ENCODE assay signal across 22 cellular contexts in the genomic region with DNA sequence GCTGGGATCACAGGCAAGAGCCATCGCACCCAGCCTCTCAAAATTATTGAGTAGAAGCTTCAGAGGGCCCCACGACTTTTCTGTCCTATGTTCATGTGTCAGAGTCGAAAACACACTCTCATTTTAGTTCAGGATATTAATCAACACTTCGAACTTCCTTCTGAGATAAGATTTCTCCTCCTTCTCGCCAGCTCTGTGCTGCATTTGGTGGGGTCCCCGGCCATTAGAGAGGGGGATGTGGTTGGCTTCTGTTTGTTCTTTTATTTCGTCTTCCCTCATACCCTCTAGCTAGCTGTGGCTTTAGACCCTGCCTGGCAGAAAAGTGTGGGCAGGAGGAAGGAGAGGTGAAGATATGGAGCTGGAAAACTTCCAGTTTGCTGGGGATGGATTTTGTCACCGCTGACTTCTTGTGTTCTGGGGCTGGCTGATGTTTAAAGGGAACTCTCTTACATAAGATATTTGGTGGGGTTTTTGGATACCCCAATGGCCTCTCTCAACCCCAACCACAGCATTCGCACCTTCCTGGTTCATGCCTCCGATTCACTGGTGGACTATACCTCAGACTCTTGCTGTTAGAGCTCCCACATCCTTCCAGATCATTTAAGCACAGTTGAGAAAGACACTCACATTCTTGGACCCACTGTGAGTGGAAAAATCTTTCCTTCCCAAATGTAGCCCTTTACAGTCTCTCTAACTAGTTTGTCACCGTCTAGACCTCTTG.
"Had no signal": no experiment of that assay in that cellular context is flagged by ENCODE, and none has a peak within 500 bp of the region (broad histone marks: within the 10 kb centered on the region; RNA-seq: fewer than 3 reads in every experiment).

No MANE protein-coding gene starts in this region.

- H3K4me3 Mint-ChIP-seq: activated T-cell treated with anti-CD3 and anti-CD28 coated beads, Interleukin-2, amount 50 U/mL, for 4 hours; nephron progenitor cell; T-helper 2 cell treated with Interferon-gamma antibody and Interleukin-4, amounts not matched to agents 5 μg/mL and 100 μg/mL, for 36 hours had no signal

- H3K9me3 Mint-ChIP-seq: activated T-cell treated with anti-CD3 and anti-CD28 coated beads, Interleukin-2, amount 50 U/mL, for 4 hours; nephron progenitor cell; T-helper 2 cell treated with Interferon-gamma antibody and Interleukin-4, amounts not matched to agents 5 μg/mL and 100 μg/mL, for 36 hours had no signal

- H3K4me1 ChIP-seq: adrenal gland, breast epithelium, lower lobe of right lung, tibial artery had no signal

- H3K27ac ChIP-seq: adrenal gland, breast epithelium, hepatocyte, lower lobe of right lung, tibial artery had no signal

- H3K27me3 ChIP-seq: adrenal gland, breast epithelium, hepatocyte, tibial artery had no signal

- H3K27ac Mint-ChIP-seq: nephron progenitor cell; T-helper 2 cell treated with Interferon-gamma antibody and Interleukin-4, amounts not matched to agents 5 μg/mL and 100 μg/mL, for 36 hours had no signal

- H3K9me3 ChIP-seq: adrenal gland, breast epithelium, lower lobe of right lung had no signal

- H3K36me3 ChIP-seq: adrenal gland, breast epithelium, lower lobe of right lung, tibial artery had no signal

- H3K4me3 ChIP-seq: adrenal gland, breast epithelium, hepatocyte, lower lobe of right lung, tibial artery had no signal

- DNase-seq: activated CD4-positive, alpha-beta T cell treated with anti-CD3 and anti-CD28 coated beads, Interleukin-2, amount 50 U/mL, for 1 hour; activated CD4-positive, CD25-positive, alpha-beta regulatory T cell treated with anti-CD3 and anti-CD28 coated beads, Interleukin-2, amount 50 U/mL, for 72 hours; activated CD8-positive, alpha-beta memory T cell treated with anti-CD3 and anti-CD28 coated beads, Interleukin-2, amount 50 U/mL, for 4 hours; activated naive CD4-positive, alpha-beta T cell treated with anti-CD3 and anti-CD28 coated beads, Interleukin-2, amount 50 U/mL, for 16 hours; activated T-cell treated with anti-CD3 and anti-CD28 coated beads, Interleukin-2, amount 50 U/mL, for 4 hours; adrenal gland; effector CD8-positive, alpha-beta T cell; left cardiac atrium; lower lobe of right lung; nephron progenitor cell; nucleus accumbens; posterior cingulate gyrus; retina; stimulated activated CD4-positive, alpha-beta T cell treated with anti-CD3 and anti-CD28 coated beads, Interleukin-12 subunit alpha, Interleukin-12 subunit beta, amount 100 ng/mL, for 4 hours; stimulated activated CD4-positive, alpha-beta T cell treated with anti-CD3 and anti-CD28 coated beads, Interleukin-1b, Interleukin-23, amount 100 ng/mL, for 48 hours; stimulated activated CD8-positive, alpha-beta memory T cell treated with anti-CD3 and anti-CD28 coated beads, Interleukin-4, amount 100 ng/mL, for 48 hours; stimulated activated naive CD8-positive, alpha-beta T cell treated with anti-CD3 and anti-CD28 coated beads, Interleukin-15, Interleukin-2, amounts not matched to agents 100 U/mL and 50 U/mL, for 24 hours; substantia nigra; tibial artery had no signal

- ATAC-seq: activated T-cell treated with anti-CD3 and anti-CD28 coated beads, Interleukin-2, amount 50 U/mL, for 4 hours; left cardiac atrium; lower lobe of right lung; stimulated activated naive CD8-positive, alpha-beta T cell treated with anti-CD3 and anti-CD28 coated beads, Interleukin-15, Interleukin-2, amounts not matched to agents 100 U/mL and 50 U/mL, for 24 hours had no signal
